13 cellular contexts compared by ENCODE assay signal in the genomic region with DNA sequence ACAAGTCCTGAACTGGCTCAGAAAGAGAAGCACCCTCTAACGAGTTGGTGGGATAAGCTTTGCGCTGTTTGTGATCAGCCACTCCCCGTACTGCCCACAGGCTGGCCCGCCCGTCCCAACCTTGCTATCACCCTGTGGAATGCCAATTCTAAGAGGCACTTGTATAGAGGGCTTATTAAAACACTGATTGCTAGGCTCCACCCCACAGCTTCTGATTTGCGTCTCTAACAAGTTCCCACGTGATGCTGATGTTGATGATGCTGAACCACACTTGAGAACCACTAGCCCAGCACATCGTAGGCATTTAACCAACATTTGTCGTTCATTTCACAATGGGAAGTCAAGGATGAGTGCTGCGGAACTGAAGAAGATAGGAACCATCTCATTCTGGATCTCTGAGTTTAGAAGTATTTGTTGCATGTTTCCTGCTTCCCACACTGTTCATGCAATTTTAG. TPM values are rescaled to one million over a fixed set of nuclear protein-coding genes. Genes with fewer than 3 reads are reported as not detected.
A peak's percentile ranks its signal among the peaks of the same experiment; 100 is the strongest.
DNase-seq lines count a peak whose midpoint lies in the region; ATAC-seq lines count a peak whose summit lies in the region.
"Had no signal": no experiment of that assay in that cellular context is flagged by ENCODE, and none has a peak within 500 bp of the region (broad histone marks: within the 10 kb centered on the region; RNA-seq: fewer than 3 reads in every experiment).

No MANE protein-coding gene starts in this region.

- H3K9me3 Mint-ChIP-seq in effector memory CD8-positive, alpha-beta T cell: no peaks in the 10 kb centered on the region
- no peaks in the 10 kb centered on the region for H3K9me3 Mint-ChIP-seq in natural killer cell treated with Interleukin-12 subunit alpha and Interleukin-12 subunit beta and Interleukin-15 and Interleukin-18, amount 100 ng/mL, for 72 hours

- peak overlapping the region; percentile 41 to 45 for H3K4me3 Mint-ChIP-seq in effector memory CD8-positive, alpha-beta T cell
- H3K4me3 Mint-ChIP-seq in natural killer cell treated with Interleukin-12 subunit alpha and Interleukin-12 subunit beta and Interleukin-15 and Interleukin-18, amount 100 ng/mL, for 72 hours: peak overlapping the region; percentile 95

- H3K27me3 Mint-ChIP-seq in effector memory CD8-positive, alpha-beta T cell: peaks cover 0 to 3% of the 10 kb centered on the region in 2 donors
- H3K27me3 Mint-ChIP-seq in natural killer cell treated with Interleukin-12 subunit alpha and Interleukin-12 subunit beta and Interleukin-15 and Interleukin-18, amount 100 ng/mL, for 72 hours: no peaks in the 10 kb centered on the region

- DNase-seq in NOMO-1 (lab: John Stamatoyannopoulos, UW; ENCODE audit: unreplicated experiment in 2 of 2) (peak; percentile 44 to 78), NOMO-1 treated with dmso at 0.1 percent for 144 hours (lab: John Stamatoyannopoulos, UW; ENCODE audit: unreplicated experiment) (no peak), NCI-H187 (lab: John Stamatoyannopoulos, UW) (peak; percentile 40 to 85), NCI-H226 (no peak), NCI-H774 (lab: John Stamatoyannopoulos, UW) (no peak)
- peak; percentile 14 to 20 (median 15) for DNase-seq in effector memory CD8-positive, alpha-beta T cell
- peak; percentile 81 for DNase-seq in natural killer cell treated with Interleukin-12 subunit alpha and Interleukin-12 subunit beta and Interleukin-15 and Interleukin-18, amount 100 ng/mL, for 72 hours (ENCODE audit: low spot score)
- no peak for DNase-seq in stimulated activated CD4-positive, alpha-beta T cell treated with anti-CD3 and anti-CD28 coated beads, Interleukin-2, amount 100 ng/mL, for 48 hours
- DNase-seq: amniotic stem cell; DMS153; effector CD4-positive, alpha-beta T cell; glutamatergic neuron had no signal

- H3K36me3 Mint-ChIP-seq in effector memory CD8-positive, alpha-beta T cell (ENCODE audit: insufficient read depth): no peaks in the 10 kb centered on the region
- H3K36me3 Mint-ChIP-seq in natural killer cell treated with Interleukin-12 subunit alpha and Interleukin-12 subunit beta and Interleukin-15 and Interleukin-18, amount 100 ng/mL, for 72 hours: no peaks in the 10 kb centered on the region

- peak; percentile 99 for ATAC-seq in effector memory CD8-positive, alpha-beta T cell (replicated peaks)
- peak; percentile 92 to 94 for ATAC-seq in natural killer cell treated with Interleukin-12 subunit alpha and Interleukin-12 subunit beta and Interleukin-15 and Interleukin-18, amount 100 ng/mL, for 72 hours
- ATAC-seq: A549 had no signal

- peak overlapping the region; percentile 71 to 78 for H3K27ac Mint-ChIP-seq in effector memory CD8-positive, alpha-beta T cell
- H3K27ac Mint-ChIP-seq in natural killer cell treated with Interleukin-12 subunit alpha and Interleukin-12 subunit beta and Interleukin-15 and Interleukin-18, amount 100 ng/mL, for 72 hours: peak overlapping the region; percentile 99 to 100

- H3K4me1 Mint-ChIP-seq in effector memory CD8-positive, alpha-beta T cell (ENCODE audit: low read depth in 2 of 2): peaks cover 17 to 22% of the 10 kb centered on the region in 2 donors
- peaks cover 34 to 41% of the 10 kb centered on the region in 2 donors for H3K4me1 Mint-ChIP-seq in natural killer cell treated with Interleukin-12 subunit alpha and Interleukin-12 subunit beta and Interleukin-15 and Interleukin-18, amount 100 ng/mL, for 72 hours (ENCODE audit: low read depth in 2 of 2)

RNA-seq across cellular contexts. Expression of a gene that starts 12.7 kb away (rescaled TPM):
- total RNA-seq in natural killer cell treated with Interleukin-12 subunit alpha and Interleukin-12 subunit beta and Interleukin-15 and Interleukin-18, amount 100 ng/mL, for 72 hours: 10 to 100 TPM; 15.9 to 18.0 TPM

Comparison
In these comparisons a context has a peak if more than half of its experiments do, and no peak if none do; other contexts are left out.
1. DNase-seq: peak in NOMO-1 (2 of 2), NCI-H187 (2 of 2), effector memory CD8-positive, alpha-beta T cell (3 of 3) and natural killer cell treated with Interleukin-12 subunit alpha and Interleukin-12 subunit beta and Interleukin-15 and Interleukin-18, amount 100 ng/mL, for 72 hours (single experiment); none in NOMO-1 treated with dmso at 0.1 percent for 144 hours (single experiment), stimulated activated CD4-positive, alpha-beta T cell treated with anti-CD3 and anti-CD28 coated beads, Interleukin-2, amount 100 ng/mL, for 48 hours (0 of 2), NCI-H226 (single experiment) and NCI-H774 (single experiment).